1 cellular context compared by ENCODE assay signal in the genomic region with DNA sequence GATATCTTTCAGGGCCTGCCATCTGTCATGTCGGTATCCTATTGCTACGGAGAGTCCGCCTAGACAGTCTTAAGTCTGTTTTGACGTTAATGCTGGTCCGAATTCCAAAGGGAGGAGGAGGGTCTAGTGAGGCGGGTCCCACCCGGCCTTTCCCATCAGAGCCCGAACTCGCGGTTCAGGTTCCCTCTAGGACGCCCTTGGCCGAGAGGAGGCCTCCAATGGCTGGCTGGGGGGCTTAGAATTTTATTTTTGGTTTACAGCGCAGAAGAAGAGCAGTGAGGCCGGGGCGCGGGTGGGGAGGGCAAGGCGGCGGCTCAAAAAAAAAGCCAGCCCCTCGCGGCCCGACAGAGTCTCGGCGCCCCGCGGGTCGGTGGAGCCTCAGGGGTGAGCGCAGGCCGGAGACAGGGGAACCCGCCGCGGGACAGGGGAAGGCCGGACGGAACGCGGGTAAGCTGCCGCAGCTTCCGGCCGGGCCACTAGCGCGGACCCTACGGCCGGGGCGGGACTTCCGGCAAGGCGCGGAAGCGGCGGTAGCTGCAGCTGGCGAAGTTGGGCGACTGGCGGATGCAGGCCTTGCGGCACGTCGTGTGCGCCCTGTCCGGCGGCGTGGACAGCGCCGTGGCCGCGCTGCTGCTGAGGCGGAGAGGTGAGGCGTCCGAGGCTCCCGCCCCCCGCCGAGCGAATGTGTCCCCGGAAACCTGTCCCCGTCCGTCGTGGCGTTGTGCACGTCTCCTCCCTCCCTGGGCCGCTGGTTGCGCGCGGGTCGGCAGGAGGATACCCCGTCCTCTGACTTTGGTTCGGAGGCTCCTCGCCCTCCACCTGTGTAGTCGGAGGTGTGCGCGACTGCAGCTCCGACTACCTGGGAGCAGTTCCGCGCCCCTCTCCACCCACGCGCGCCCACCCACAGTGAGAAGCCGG.
TF ChIP-seq lines count a peak whose summit lies in the region.

A gene with protein sequence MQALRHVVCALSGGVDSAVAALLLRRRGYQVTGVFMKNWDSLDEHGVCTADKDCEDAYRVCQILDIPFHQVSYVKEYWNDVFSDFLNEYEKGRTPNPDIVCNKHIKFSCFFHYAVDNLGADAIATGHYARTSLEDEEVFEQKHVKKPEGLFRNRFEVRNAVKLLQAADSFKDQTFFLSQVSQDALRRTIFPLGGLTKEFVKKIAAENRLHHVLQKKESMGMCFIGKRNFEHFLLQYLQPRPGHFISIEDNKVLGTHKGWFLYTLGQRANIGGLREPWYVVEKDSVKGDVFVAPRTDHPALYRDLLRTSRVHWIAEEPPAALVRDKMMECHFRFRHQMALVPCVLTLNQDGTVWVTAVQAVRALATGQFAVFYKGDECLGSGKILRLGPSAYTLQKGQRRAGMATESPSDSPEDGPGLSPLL (plus strand): TSS at position 514 of the 918 bp plus-strand sequence. CDS start 51 bp downstream, at position 565.

TF ChIP-seq in K562, 482 proteins besides CTCF, POLR2A, EP300 and RAD21 (continued from another document and continues in another):
- TF ChIP-seq ZBTB9 (CRISPR knock-in tag; IDR thresholded peaks at IDR 0.05) (0 out of 2 replicates have a peak, but pooled peaks have one; percentile 32), TEAD2 (tag; IDR thresholded peaks at IDR 0.05) (no peak), RCOR1 (IDR thresholded peaks at IDR 0.05; ENCODE audit: borderline replicate concordance in 1 of 2, low read depth in 2 of 2, low read length in 2 of 2) (peak in 1 of 2 experiments; percentile 38; a peak in 1 of 4 replicates), JUN (IDR thresholded peaks at IDR 0.05; ENCODE audit: borderline replicate concordance, low read depth, low read length) (0 out of 2 replicates have a peak, but pooled peaks have one; percentile 25), JUN (CRISPR knock-in tag; IDR thresholded peaks at IDR 0.05; ENCODE audit: borderline replicate concordance) (no peak), ETS1 (conservative IDR thresholded peaks at IDR 0.05; ENCODE audit: control insufficient read depth, low read depth, low read length) (peak; percentile 53), CTBP1 (IDR thresholded peaks at IDR 0.05; ENCODE audit: borderline replicate concordance) (peak; percentile 54; the same call in 1 of the 2 replicates), DIDO1 (tag; IDR thresholded peaks at IDR 0.05; ENCODE audit: low read depth) (peak; percentile 88), CREM (IDR thresholded peaks at IDR 0.05; ENCODE audit: low read depth) (peak; percentile 62), HNRNPLL (IDR thresholded peaks at IDR 0.05; ENCODE audit: low read depth, low read length, poor library complexity, severe bottlenecking) (peak; percentile 89), CHD1 (IDR thresholded peaks at IDR 0.05; ENCODE audit: low read length) (no peak), ATF1 (CRISPR knock-in tag; IDR thresholded peaks at IDR 0.05) (no peak), ATF1 (tag; IDR thresholded peaks at IDR 0.05) (peak; percentile 66), ZNF830 (CRISPR knock-in tag; IDR thresholded peaks at IDR 0.05) (no peak), SMAD2 (IDR thresholded peaks at IDR 0.05; ENCODE audit: low read depth, low read length) (no peak), ZNF668 (CRISPR knock-in tag; IDR thresholded peaks at IDR 0.05) (no peak), JUND (IDR thresholded peaks at IDR 0.05; ENCODE audit: borderline replicate concordance, low read depth, low read length) (peak; percentile 49; the same call in 1 of the 2 replicates), JUND (tag; IDR thresholded peaks at IDR 0.05; ENCODE audit: borderline replicate concordance, low read depth, low read length) (no peak; the same call in 2 of the 3 replicates), ZBTB1 (CRISPR knock-in tag; IDR thresholded peaks at IDR 0.05; ENCODE audit: borderline replicate concordance, low read depth) (no peak), TAF1 (IDR thresholded peaks at IDR 0.05; ENCODE audit: control insufficient read depth, extremely low read depth, insufficient read depth, low read length, severe bottlenecking) (peak; percentile 82), KAT2B (IDR thresholded peaks at IDR 0.05; ENCODE audit: low read depth, low read length) (no peak), ZBTB7A (IDR thresholded peaks at IDR 0.05; ENCODE audit: borderline replicate concordance, control insufficient read depth, low read depth, low read length) (peak; percentile 69; the same call in 1 of the 2 replicates), COPS2 (conservative IDR thresholded peaks at IDR 0.05) (no peak), FOXK2 (conservative IDR thresholded peaks at IDR 0.05 in 1 of 2, IDR thresholded peaks at IDR 0.05 in 1 of 2; ENCODE audit: low read depth in 2 of 2) (no peak), HDAC1 (IDR thresholded peaks at IDR 0.05) (peak in 1 of 2 experiments; percentile 81; a peak in 2 of 4 replicates), FOSL1 (tag; conservative IDR thresholded peaks at IDR 0.05) (no peak), NR4A1 (CRISPR knock-in tag; IDR thresholded peaks at IDR 0.05) (no peak), NR4A1 (tag; IDR thresholded peaks at IDR 0.05) (no peak), NCOA1 (IDR thresholded peaks at IDR 0.05; ENCODE audit: low read depth) (peak; percentile 91), MYNN (IDR thresholded peaks at IDR 0.05) (no peak), MYNN (CRISPR knock-in tag; IDR thresholded peaks at IDR 0.05) (no peak), DEAF1 (CRISPR knock-in tag; IDR thresholded peaks at IDR 0.05) (no peak)
- TF ChIP-seq, protein P1, sequence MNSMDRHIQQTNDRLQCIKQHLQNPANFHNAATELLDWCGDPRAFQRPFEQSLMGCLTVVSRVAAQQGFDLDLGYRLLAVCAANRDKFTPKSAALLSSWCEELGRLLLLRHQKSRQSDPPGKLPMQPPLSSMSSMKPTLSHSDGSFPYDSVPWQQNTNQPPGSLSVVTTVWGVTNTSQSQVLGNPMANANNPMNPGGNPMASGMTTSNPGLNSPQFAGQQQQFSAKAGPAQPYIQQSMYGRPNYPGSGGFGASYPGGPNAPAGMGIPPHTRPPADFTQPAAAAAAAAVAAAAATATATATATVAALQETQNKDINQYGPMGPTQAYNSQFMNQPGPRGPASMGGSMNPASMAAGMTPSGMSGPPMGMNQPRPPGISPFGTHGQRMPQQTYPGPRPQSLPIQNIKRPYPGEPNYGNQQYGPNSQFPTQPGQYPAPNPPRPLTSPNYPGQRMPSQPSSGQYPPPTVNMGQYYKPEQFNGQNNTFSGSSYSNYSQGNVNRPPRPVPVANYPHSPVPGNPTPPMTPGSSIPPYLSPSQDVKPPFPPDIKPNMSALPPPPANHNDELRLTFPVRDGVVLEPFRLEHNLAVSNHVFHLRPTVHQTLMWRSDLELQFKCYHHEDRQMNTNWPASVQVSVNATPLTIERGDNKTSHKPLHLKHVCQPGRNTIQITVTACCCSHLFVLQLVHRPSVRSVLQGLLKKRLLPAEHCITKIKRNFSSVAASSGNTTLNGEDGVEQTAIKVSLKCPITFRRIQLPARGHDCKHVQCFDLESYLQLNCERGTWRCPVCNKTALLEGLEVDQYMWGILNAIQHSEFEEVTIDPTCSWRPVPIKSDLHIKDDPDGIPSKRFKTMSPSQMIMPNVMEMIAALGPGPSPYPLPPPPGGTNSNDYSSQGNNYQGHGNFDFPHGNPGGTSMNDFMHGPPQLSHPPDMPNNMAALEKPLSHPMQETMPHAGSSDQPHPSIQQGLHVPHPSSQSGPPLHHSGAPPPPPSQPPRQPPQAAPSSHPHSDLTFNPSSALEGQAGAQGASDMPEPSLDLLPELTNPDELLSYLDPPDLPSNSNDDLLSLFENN (IDR thresholded peaks at IDR 0.05; ENCODE audit: low read depth in 2 of 2, low read length in 2 of 2), result no peak
- TF ChIP-seq, protein P2, sequence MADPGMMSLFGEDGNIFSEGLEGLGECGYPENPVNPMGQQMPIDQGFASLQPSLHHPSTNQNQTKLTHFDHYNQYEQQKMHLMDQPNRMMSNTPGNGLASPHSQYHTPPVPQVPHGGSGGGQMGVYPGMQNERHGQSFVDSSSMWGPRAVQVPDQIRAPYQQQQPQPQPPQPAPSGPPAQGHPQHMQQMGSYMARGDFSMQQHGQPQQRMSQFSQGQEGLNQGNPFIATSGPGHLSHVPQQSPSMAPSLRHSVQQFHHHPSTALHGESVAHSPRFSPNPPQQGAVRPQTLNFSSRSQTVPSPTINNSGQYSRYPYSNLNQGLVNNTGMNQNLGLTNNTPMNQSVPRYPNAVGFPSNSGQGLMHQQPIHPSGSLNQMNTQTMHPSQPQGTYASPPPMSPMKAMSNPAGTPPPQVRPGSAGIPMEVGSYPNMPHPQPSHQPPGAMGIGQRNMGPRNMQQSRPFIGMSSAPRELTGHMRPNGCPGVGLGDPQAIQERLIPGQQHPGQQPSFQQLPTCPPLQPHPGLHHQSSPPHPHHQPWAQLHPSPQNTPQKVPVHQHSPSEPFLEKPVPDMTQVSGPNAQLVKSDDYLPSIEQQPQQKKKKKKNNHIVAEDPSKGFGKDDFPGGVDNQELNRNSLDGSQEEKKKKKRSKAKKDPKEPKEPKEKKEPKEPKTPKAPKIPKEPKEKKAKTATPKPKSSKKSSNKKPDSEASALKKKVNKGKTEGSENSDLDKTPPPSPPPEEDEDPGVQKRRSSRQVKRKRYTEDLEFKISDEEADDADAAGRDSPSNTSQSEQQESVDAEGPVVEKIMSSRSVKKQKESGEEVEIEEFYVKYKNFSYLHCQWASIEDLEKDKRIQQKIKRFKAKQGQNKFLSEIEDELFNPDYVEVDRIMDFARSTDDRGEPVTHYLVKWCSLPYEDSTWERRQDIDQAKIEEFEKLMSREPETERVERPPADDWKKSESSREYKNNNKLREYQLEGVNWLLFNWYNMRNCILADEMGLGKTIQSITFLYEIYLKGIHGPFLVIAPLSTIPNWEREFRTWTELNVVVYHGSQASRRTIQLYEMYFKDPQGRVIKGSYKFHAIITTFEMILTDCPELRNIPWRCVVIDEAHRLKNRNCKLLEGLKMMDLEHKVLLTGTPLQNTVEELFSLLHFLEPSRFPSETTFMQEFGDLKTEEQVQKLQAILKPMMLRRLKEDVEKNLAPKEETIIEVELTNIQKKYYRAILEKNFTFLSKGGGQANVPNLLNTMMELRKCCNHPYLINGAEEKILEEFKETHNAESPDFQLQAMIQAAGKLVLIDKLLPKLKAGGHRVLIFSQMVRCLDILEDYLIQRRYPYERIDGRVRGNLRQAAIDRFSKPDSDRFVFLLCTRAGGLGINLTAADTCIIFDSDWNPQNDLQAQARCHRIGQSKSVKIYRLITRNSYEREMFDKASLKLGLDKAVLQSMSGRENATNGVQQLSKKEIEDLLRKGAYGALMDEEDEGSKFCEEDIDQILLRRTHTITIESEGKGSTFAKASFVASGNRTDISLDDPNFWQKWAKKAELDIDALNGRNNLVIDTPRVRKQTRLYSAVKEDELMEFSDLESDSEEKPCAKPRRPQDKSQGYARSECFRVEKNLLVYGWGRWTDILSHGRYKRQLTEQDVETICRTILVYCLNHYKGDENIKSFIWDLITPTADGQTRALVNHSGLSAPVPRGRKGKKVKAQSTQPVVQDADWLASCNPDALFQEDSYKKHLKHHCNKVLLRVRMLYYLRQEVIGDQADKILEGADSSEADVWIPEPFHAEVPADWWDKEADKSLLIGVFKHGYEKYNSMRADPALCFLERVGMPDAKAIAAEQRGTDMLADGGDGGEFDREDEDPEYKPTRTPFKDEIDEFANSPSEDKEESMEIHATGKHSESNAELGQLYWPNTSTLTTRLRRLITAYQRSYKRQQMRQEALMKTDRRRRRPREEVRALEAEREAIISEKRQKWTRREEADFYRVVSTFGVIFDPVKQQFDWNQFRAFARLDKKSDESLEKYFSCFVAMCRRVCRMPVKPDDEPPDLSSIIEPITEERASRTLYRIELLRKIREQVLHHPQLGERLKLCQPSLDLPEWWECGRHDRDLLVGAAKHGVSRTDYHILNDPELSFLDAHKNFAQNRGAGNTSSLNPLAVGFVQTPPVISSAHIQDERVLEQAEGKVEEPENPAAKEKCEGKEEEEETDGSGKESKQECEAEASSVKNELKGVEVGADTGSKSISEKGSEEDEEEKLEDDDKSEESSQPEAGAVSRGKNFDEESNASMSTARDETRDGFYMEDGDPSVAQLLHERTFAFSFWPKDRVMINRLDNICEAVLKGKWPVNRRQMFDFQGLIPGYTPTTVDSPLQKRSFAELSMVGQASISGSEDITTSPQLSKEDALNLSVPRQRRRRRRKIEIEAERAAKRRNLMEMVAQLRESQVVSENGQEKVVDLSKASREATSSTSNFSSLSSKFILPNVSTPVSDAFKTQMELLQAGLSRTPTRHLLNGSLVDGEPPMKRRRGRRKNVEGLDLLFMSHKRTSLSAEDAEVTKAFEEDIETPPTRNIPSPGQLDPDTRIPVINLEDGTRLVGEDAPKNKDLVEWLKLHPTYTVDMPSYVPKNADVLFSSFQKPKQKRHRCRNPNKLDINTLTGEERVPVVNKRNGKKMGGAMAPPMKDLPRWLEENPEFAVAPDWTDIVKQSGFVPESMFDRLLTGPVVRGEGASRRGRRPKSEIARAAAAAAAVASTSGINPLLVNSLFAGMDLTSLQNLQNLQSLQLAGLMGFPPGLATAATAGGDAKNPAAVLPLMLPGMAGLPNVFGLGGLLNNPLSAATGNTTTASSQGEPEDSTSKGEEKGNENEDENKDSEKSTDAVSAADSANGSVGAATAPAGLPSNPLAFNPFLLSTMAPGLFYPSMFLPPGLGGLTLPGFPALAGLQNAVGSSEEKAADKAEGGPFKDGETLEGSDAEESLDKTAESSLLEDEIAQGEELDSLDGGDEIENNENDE (IDR thresholded peaks at IDR 0.05; ENCODE audit: low read depth, low read length), result no peak
